8 cellular contexts compared by ENCODE assay signal in genomic region chr22:30396871-30397655, GRCh38. TPM values are rescaled to one million over a fixed set of nuclear protein-coding genes. Genes with fewer than 3 reads are reported as not detected.
DNase-seq lines count a peak whose midpoint lies in the region; ATAC-seq and TF ChIP-seq lines count a peak whose summit lies in the region.

Gene SEC14L2, plus strand, starts transcription at chr22:30397018. Its CDS starts 99 bp downstream, at chr22:30397117.

- H3K4me3 Mint-ChIP-seq in nephron, result peak within 1 kb of the TSS; percentile 81 to 90 (median 90)

- H3K27ac ChIP-seq in 22Rv1, result peak within 1 kb of the TSS; percentile 46; the same call in 1 of the 2 replicates
- H3K27ac ChIP-seq in stomach, result peak within 1 kb of the TSS; percentile 50 to 82 (median 69)

- no peak for TF ChIP-seq POLR2A in stomach (IDR thresholded peaks at IDR 0.05)

- intact Hi-C loops in stomach (cut with DNase I; ENCODE audit: low total_unique reads), result no loop called here

- H3K4me1 Mint-ChIP-seq in nephron, result peaks cover 47% of the 10 kb centered on the region

- peak; percentile 63 for ATAC-seq in GM21717 (IDR thresholded peaks at IDR 0.05; ENCODE audit: unreplicated experiment)

- H3K9me3 ChIP-seq in stomach, result no peaks in the 10 kb centered on the region

- no peak for TF ChIP-seq EP300 in stomach (IDR thresholded peaks at IDR 0.05)

- H3K27me3 ChIP-seq in stomach, result peaks cover 0 to 29% (median 9%) of the 10 kb centered on the region in 3 donors

- TF ChIP-seq CTCF in 22Rv1 (IDR thresholded peaks at IDR 0.05), result no peak
- TF ChIP-seq CTCF in fibroblast of villous mesenchyme (IDR thresholded peaks at IDR 0.05; ENCODE audit: insufficient read depth, low read depth, low read length), result no peak
- TF ChIP-seq CTCF in nephron (IDR thresholded peaks at IDR 0.05; ENCODE audit: unreplicated experiment in 3 of 3), result no peak
- no peak for TF ChIP-seq CTCF in stomach (IDR thresholded peaks at IDR 0.05)

- no peaks in the 10 kb centered on the region for H3K9me3 Mint-ChIP-seq in nephron

- peak within 1 kb of the TSS; percentile 85 for H3K4me3 ChIP-seq in fibroblast of villous mesenchyme (ENCODE audit: low read depth, low read length)
- H3K4me3 ChIP-seq in stomach, result peak within 1 kb of the TSS; percentile 69 to 78 (median 76)

- peaks cover 0 to 3% (median 0%) of the 10 kb centered on the region in 4 donors for H3K36me3 ChIP-seq in stomach

- peak within 1 kb of the TSS in 1 of 3 experiments; percentile 15 for H3K27ac Mint-ChIP-seq in nephron

- WGBS in stomach, 5 donors, result 0 to 5% (median 1%) methylated on average over 12 to 56 of the region's 56 CpGs

- DNase-seq in RPMI8226 (peak; percentile 33), fibroblast of villous mesenchyme (ENCODE audit: low read depth) (peak; percentile 38), stomach (peak; percentile 79), SKM-1 (lab: John Stamatoyannopoulos, UW; ENCODE audit: unreplicated experiment) (no peak)
- peak; percentile 21 for DNase-seq in activated gamma-delta T cell treated with anti-CD3 and anti-CD28 coated beads, Interleukin-2, amount 50 U/mL, for 16 hours (ENCODE audit: low read depth)

- no peaks in the 10 kb centered on the region for H3K36me3 Mint-ChIP-seq in nephron (ENCODE audit: low read depth)

- peaks cover 11% of the 10 kb centered on the region for H3K27me3 Mint-ChIP-seq in nephron (ENCODE audit: low read depth)

- peaks cover 27 to 47% (median 36%) of the 10 kb centered on the region in 4 donors for H3K4me1 ChIP-seq in stomach

RNA-seq across cellular contexts. Expression of gene SEC14L2, which starts in this region (rescaled TPM):
- total RNA-seq in fibroblast of villous mesenchyme (9.5 and 12.2 TPM in 2 replicates), stomach (10 to 100 TPM in 2 of 5 donors, 1 to 10 TPM in 1, not detected in 2; 4.1 to 19.4 (median 17.1) TPM)
- 10 to 100 TPM in 1 of 3 donors, 1 to 10 TPM in 2; 9.9 to 10.3 (median 10.0) TPM for polyA plus RNA-seq in stomach
